ENCODE assay signal across 26 cellular contexts in genomic region chr14:31400031-31400638, GRCh38. TPM values are rescaled to one million over a fixed set of nuclear protein-coding genes. Genes with fewer than 3 reads are reported as not detected.
A peak's percentile ranks its signal among the peaks of the same experiment; 100 is the strongest.
DNase-seq lines count a peak whose midpoint lies in the region; ATAC-seq, FAIRE-seq and TF ChIP-seq lines count a peak whose summit lies in the region.
"Had no signal": no experiment of that assay in that cellular context is flagged by ENCODE, and none has a peak within 500 bp of the region (broad histone marks: within the 10 kb centered on the region; RNA-seq: fewer than 3 reads in every experiment).

No MANE protein-coding gene starts in this region.

- ATAC-seq in activated T-cell treated with anti-CD3 and anti-CD28 coated beads, Interleukin-2, amount 50 U/mL, for 4 hours, result peak; percentile 30 to 48
- peak; percentile 66 for ATAC-seq in GM21447 (IDR thresholded peaks at IDR 0.05; ENCODE audit: unreplicated experiment)
- ATAC-seq in pancreas, result no peak
- ATAC-seq in PC-3, result no peak
- ATAC-seq: Right ventricle myocardium inferior, T-cell had no signal

- peak; percentile 59 for FAIRE-seq in pancreas (lab: Jason Lieb, UNC)
- FAIRE-seq: urothelium cell line had no signal

- no peaks in the 10 kb centered on the region for H3K9me3 Mint-ChIP-seq in activated T-cell treated with anti-CD3 and anti-CD28 coated beads, Interleukin-2, amount 50 U/mL, for 4 hours
- no peaks in the 10 kb centered on the region for H3K9me3 Mint-ChIP-seq in T-helper 1 cell treated with Interleukin-12 subunit alpha and Interleukin-12 subunit beta and Interleukin-4 antibody, amounts not matched to agents 30 μg/mL and 1 μg/mL, for 36 hours
- H3K9me3 Mint-ChIP-seq: CD14-positive monocyte, neural progenitor cell, T-cell had no signal

- peak overlapping the region; percentile 54 for H3K27ac Mint-ChIP-seq in T-helper 1 cell treated with Interleukin-12 subunit alpha and Interleukin-12 subunit beta and Interleukin-4 antibody, amounts not matched to agents 30 μg/mL and 1 μg/mL, for 36 hours
- H3K27ac Mint-ChIP-seq: neural progenitor cell, T-cell had no signal

- no peaks in the 10 kb centered on the region for H3K9me2 ChIP-seq in PC-3 (replicated peaks; ENCODE audit: low read length)

- H3K4me3 Mint-ChIP-seq in activated T-cell treated with anti-CD3 and anti-CD28 coated beads, Interleukin-2, amount 50 U/mL, for 4 hours, result no peak overlapping the region
- H3K4me3 Mint-ChIP-seq in T-helper 1 cell treated with Interleukin-12 subunit alpha and Interleukin-12 subunit beta and Interleukin-4 antibody, amounts not matched to agents 30 μg/mL and 1 μg/mL, for 36 hours, result no peak overlapping the region
- H3K4me3 Mint-ChIP-seq: CD14-positive monocyte, neural progenitor cell, T-cell had no signal

- H3K9me3 ChIP-seq in pancreas, result no peaks in the 10 kb centered on the region
- H3K9me3 ChIP-seq in ovary, result no peaks in the 10 kb centered on the region
- H3K9me3 ChIP-seq in PC-3 (ENCODE audit: low read length), result no peaks in the 10 kb centered on the region
- H3K9me3 ChIP-seq in sigmoid colon, result no peaks in the 10 kb centered on the region
- H3K9me3 ChIP-seq: left ventricle myocardium inferior had no signal

- no peaks in the 10 kb centered on the region for H3K79me2 ChIP-seq in PC-3 (ENCODE audit: low read length)

- no peak for DNase-seq in activated T-cell treated with anti-CD3 and anti-CD28 coated beads, Interleukin-2, amount 50 U/mL, for 4 hours
- no peak for DNase-seq in activated T-cell treated with anti-CD3 and anti-CD28 coated beads, Interleukin-2, amount 50 U/mL, for 1 hour
- DNase-seq in pancreas, result no peak
- DNase-seq in ovary, result no peak
- DNase-seq in PC-3, result no peak
- DNase-seq in sigmoid colon, result no peak
- DNase-seq: ACHN; aorta; central memory CD4-positive, alpha-beta T cell; effector CD8-positive, alpha-beta T cell; glutamatergic neuron; IMR-90; left ventricle myocardium inferior; NCI-H1436; NCI-H2171 treated with DMSO at 0.1 percent for 48 hours; NCI-H69; small intestine; stimulated activated CD4-positive, alpha-beta T cell treated with anti-CD3 and anti-CD28 coated beads, Interleukin-2, amount 100 ng/mL, for 48 hours; T-cell had no signal

- H3F3A ChIP-seq in PC-3 (ENCODE audit: low read length, unreplicated experiment), result no peaks in the 10 kb centered on the region

- CTCF ChIA-PET in PC-3 (lab: Charles Lee), result no interaction called here

- no peaks in the 10 kb centered on the region for H4K20me1 ChIP-seq in PC-3 (ENCODE audit: low read length)

- H3K4me3 ChIP-seq in pancreas (no peak overlapping the region), ovary (no peak overlapping the region), PC-3 (ENCODE audit: low read length) (no peak overlapping the region), sigmoid colon (no peak overlapping the region)
- H3K4me3 ChIP-seq: left ventricle myocardium inferior, neural progenitor cell had no signal

- no peak overlapping the region for H2AFZ ChIP-seq in PC-3 (ENCODE audit: low read length)
- H2AFZ ChIP-seq: neural progenitor cell had no signal

- peaks cover 20% of the 10 kb centered on the region for H3K36me3 Mint-ChIP-seq in activated T-cell treated with anti-CD3 and anti-CD28 coated beads, Interleukin-2, amount 50 U/mL, for 4 hours (ENCODE audit: insufficient read depth)
- H3K36me3 Mint-ChIP-seq in T-helper 1 cell treated with Interleukin-12 subunit alpha and Interleukin-12 subunit beta and Interleukin-4 antibody, amounts not matched to agents 30 μg/mL and 1 μg/mL, for 36 hours (ENCODE audit: low read depth), result peaks cover 13% of the 10 kb centered on the region

- POLR2A ChIA-PET in PC-3 (lab: Charles Lee; ENCODE audit: unreplicated experiment), result no interaction called here

- H3K27me3 ChIP-seq in pancreas, result no peaks in the 10 kb centered on the region
- H3K27me3 ChIP-seq in ovary, result no peaks in the 10 kb centered on the region
- no peaks in the 10 kb centered on the region for H3K27me3 ChIP-seq in PC-3 (ENCODE audit: low read length)
- H3K27me3 ChIP-seq in sigmoid colon, result no peaks in the 10 kb centered on the region
- H3K27me3 ChIP-seq: neural progenitor cell had no signal

- no peaks in the 10 kb centered on the region for H3K36me3 ChIP-seq in pancreas
- H3K36me3 ChIP-seq in ovary, result no peaks in the 10 kb centered on the region
- peaks cover 3% of the 10 kb centered on the region; the same call in 1 of the 2 replicates for H3K36me3 ChIP-seq in PC-3 (ENCODE audit: low read depth, low read length)
- peaks cover 0 to 66% (median 9%) of the 10 kb centered on the region in 4 donors for H3K36me3 ChIP-seq in sigmoid colon
- H3K36me3 ChIP-seq: neural progenitor cell had no signal

- intact Hi-C loops in pancreas (cut with DNase I) (no loop called here), ovary (cut with DNase I) (no loop called here), PC-3 (cut with micrococcal nuclease) (no loop called here), sigmoid colon (cut with DNase I) (no loop called here)

- H3K9ac ChIP-seq in PC-3 (ENCODE audit: low read length), result no peak overlapping the region
- H3K9ac ChIP-seq: neural progenitor cell had no signal

- H3K4me2 ChIP-seq in PC-3 (ENCODE audit: low read length), result no peak overlapping the region
- H3K4me2 ChIP-seq: neural progenitor cell had no signal

- no peak for TF ChIP-seq EP300 in ovary (IDR thresholded peaks at IDR 0.05)
- TF ChIP-seq EP300 in sigmoid colon (IDR thresholded peaks at IDR 0.05), result no peak

- H3K4me1 Mint-ChIP-seq in activated T-cell treated with anti-CD3 and anti-CD28 coated beads, Interleukin-2, amount 50 U/mL, for 4 hours (ENCODE audit: low read depth), result peaks cover 5% of the 10 kb centered on the region
- H3K4me1 Mint-ChIP-seq in T-helper 1 cell treated with Interleukin-12 subunit alpha and Interleukin-12 subunit beta and Interleukin-4 antibody, amounts not matched to agents 30 μg/mL and 1 μg/mL, for 36 hours (ENCODE audit: low read depth), result peaks cover 14% of the 10 kb centered on the region
- H3K4me1 Mint-ChIP-seq: CD14-positive monocyte, neural progenitor cell had no signal

- no peak for TF ChIP-seq CTCF in pancreas (IDR thresholded peaks at IDR 0.05)
- no peak for TF ChIP-seq CTCF in ovary (IDR thresholded peaks at IDR 0.05)
- no peak for TF ChIP-seq CTCF in PC-3 (conservative IDR thresholded peaks at IDR 0.05; ENCODE audit: low read depth, low read length)
- no peak for TF ChIP-seq CTCF in sigmoid colon (IDR thresholded peaks at IDR 0.05)

- H3K27ac ChIP-seq in pancreas, result no peak overlapping the region
- H3K27ac ChIP-seq in ovary, result no peak overlapping the region
- no peak overlapping the region for H3K27ac ChIP-seq in PC-3 (ENCODE audit: low read length)
- no peak overlapping the region for H3K27ac ChIP-seq in sigmoid colon
- H3K27ac ChIP-seq: left ventricle myocardium inferior, neural progenitor cell, VCaP had no signal

- TF ChIP-seq POLR2A in ovary (IDR thresholded peaks at IDR 0.05) (no peak), sigmoid colon (IDR thresholded peaks at IDR 0.05) (no peak)

- H3K27me3 Mint-ChIP-seq in activated T-cell treated with anti-CD3 and anti-CD28 coated beads, Interleukin-2, amount 50 U/mL, for 4 hours (ENCODE audit: low read depth), result no peaks in the 10 kb centered on the region
- no peaks in the 10 kb centered on the region for H3K27me3 Mint-ChIP-seq in T-helper 1 cell treated with Interleukin-12 subunit alpha and Interleukin-12 subunit beta and Interleukin-4 antibody, amounts not matched to agents 30 μg/mL and 1 μg/mL, for 36 hours (ENCODE audit: low read depth)
- H3K27me3 Mint-ChIP-seq: T-cell had no signal

- no TSS peak for BruUV-seq in PC-3 (replicated peaks; lab: Mats Ljungman, UMichigan)

- H3K4me1 ChIP-seq in pancreas (no peaks in the 10 kb centered on the region), ovary (ENCODE audit: insufficient read depth) (peaks cover under 1% of the 10 kb centered on the region), PC-3 (ENCODE audit: insufficient read depth, low read length) (no peaks in the 10 kb centered on the region), sigmoid colon (no peaks in the 10 kb centered on the region)
- H3K4me1 ChIP-seq: neural progenitor cell had no signal

- 88 to 93% methylated on average over 5 of the region's 5 CpGs for WGBS in pancreas, 2 donors
- 34 to 59% (median 41%) methylated on average over 5 of the region's 5 CpGs for WGBS in ovary, 3 donors
- 87 to 89% methylated on average over 5 of the region's 5 CpGs for WGBS in sigmoid colon, 2 donors

RNA-seq across cellular contexts. Expression of gene HEATR5A, which starts 20.2 kb away (rescaled TPM):
- total RNA-seq in activated T-cell treated with anti-CD3 and anti-CD28 coated beads, Interleukin-2, amount 50 U/mL, for 4 hours, result 10 to 100 TPM; 10.7 to 13.0 (median 12.0) TPM
- 10 to 100 TPM in 4 of 6 donors, 1 to 10 TPM in 2; 8.0 to 18.3 (median 11.5) TPM for total RNA-seq in pancreas
- polyA plus RNA-seq in pancreas, result 1 to 10 TPM; 4.3 to 5.8 TPM
- 10 to 100 TPM; 14.8 to 32.9 (median 23.5) TPM for total RNA-seq in ovary
- 10 to 100 TPM in 1 of 2 donors, 1 to 10 TPM in 1; 6.2 to 11.9 TPM for polyA plus RNA-seq in ovary
- 11.5 and 12.7 TPM in 2 replicates for total RNA-seq in PC-3 (2014; rRNA removed)
- 10 to 100 TPM; 27.6 to 41.9 (median 36.0) TPM for total RNA-seq in sigmoid colon
- 10 to 100 TPM in 2 of 3 donors, 1 to 10 TPM in 1; 9.3 to 28.7 (median 10.2) TPM for polyA plus RNA-seq in sigmoid colon

RNA-seq across cellular contexts. Expression of gene DTD2, which starts 57.2 kb away (rescaled TPM):
- 10 to 100 TPM; 29.0 to 31.8 (median 30.2) TPM for total RNA-seq in activated T-cell treated with anti-CD3 and anti-CD28 coated beads, Interleukin-2, amount 50 U/mL, for 4 hours
- total RNA-seq in pancreas (10 to 100 TPM in 2 of 6 donors, 1 to 10 TPM in 4; 4.6 to 11.0 (median 9.4) TPM), ovary (10 to 100 TPM; 13.0 to 34.1 (median 22.0) TPM), PC-3 (2014; rRNA removed) (35.9 and 36.8 TPM in 2 replicates), sigmoid colon (10 to 100 TPM; 26.0 to 31.6 (median 27.6) TPM)
- polyA plus RNA-seq in pancreas (1 to 10 TPM; 5.5 TPM), ovary (10 to 100 TPM; 11.1 to 15.8 TPM), sigmoid colon (10 to 100 TPM; 10.8 to 13.8 (median 11.6) TPM)

Comparison
In these comparisons a context has a peak if more than half of its experiments do, and no peak if none do; other contexts are left out.
1. ATAC-seq: peak in activated T-cell treated with anti-CD3 and anti-CD28 coated beads, Interleukin-2, amount 50 U/mL, for 4 hours (2 of 2) and GM21447 (single experiment); none in pancreas (0 of 4) and PC-3 (single experiment).